Comparison of ENCODE assay signal across 7 cellular contexts in the genomic region with DNA sequence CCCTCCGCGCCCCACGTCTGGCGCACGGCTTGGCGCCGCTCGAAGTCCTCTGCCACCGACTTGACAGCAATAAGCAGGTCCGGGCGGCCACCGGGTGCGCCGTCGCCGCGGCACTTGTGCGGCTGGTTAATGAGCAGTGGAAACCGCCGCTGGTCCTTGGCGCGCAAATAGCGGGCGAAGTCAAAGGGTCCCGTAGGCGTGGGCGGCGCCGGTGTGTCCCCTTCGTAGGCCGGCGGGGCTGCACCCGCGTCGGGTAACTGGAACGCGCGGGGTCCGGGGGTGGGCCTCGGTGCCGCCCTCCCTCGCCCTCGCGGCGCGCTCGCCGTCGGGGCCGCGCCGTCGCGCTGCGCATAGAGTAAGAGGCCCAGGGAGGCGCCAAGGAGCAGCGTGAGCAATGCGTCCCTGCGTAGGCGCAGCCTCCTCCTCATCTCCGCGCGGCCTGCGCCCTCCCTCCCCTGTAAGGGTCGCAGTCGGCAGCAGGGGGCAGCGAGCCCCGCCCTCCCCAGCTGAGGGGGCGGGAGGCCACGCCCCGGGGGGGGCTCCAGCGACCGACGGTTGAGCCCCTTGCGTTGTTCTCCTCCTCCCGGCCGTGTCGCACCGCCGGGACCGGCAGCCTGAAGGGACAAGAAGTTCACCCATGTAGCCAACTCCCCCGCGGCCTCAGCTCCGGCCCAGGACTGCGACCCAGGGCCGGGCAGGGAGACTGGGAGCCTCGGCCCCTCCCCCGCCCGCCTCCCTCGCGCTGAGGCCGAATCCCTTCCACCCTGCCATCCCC. TPM values are rescaled to one million over a fixed set of nuclear protein-coding genes. Genes with fewer than 3 reads are reported as not detected.
DNase-seq lines count a peak whose midpoint lies in the region; ATAC-seq, FAIRE-seq and TF ChIP-seq lines count a peak whose summit lies in the region.

No MANE protein-coding gene starts in this region.

- H3K9me3 ChIP-seq in mesenchymal stem cell (ENCODE audit: control insufficient read depth, low read length) = no peaks in the 10 kb centered on the region
- H3K9me3 ChIP-seq in testis = no peaks in the 10 kb centered on the region

- peak overlapping the region; percentile 94 for H3K9ac ChIP-seq in mesenchymal stem cell (ENCODE audit: low read length)

- H2BK5ac ChIP-seq in mesenchymal stem cell (ENCODE audit: low read depth, low read length, poor library complexity, severe bottlenecking) = no peak overlapping the region

- H3K4me2 ChIP-seq in mesenchymal stem cell (ENCODE audit: low read length, poor library complexity, severe bottlenecking) = peak overlapping the region; percentile 82

- peak; percentile 30 for ATAC-seq in HG02852 (IDR thresholded peaks at IDR 0.05; ENCODE audit: unreplicated experiment)

- H3K18ac ChIP-seq in mesenchymal stem cell (ENCODE audit: low read depth in 1 of 2, low read length in 2 of 2) = peak overlapping the region; percentile 72 to 98

- H3K23ac ChIP-seq in mesenchymal stem cell (ENCODE audit: low read length in 2 of 2) = peak overlapping the region in 1 of 2 experiments; percentile 91

- peaks cover 46 to 50% of the 10 kb centered on the region in 2 experiments for H3K36me3 ChIP-seq in mesenchymal stem cell (ENCODE audit: control insufficient read depth in 1 of 2, insufficient read depth in 2 of 2, low read depth in 1 of 2, low read length in 2 of 2)
- H3K36me3 ChIP-seq in testis (ENCODE audit: low read depth, missing control alignments) = no peaks in the 10 kb centered on the region

- FAIRE-seq in GM18507 (lab: Jason Lieb, UNC) = peak; percentile 9

- peak overlapping the region in 1 of 2 experiments; percentile 69 for H3K14ac ChIP-seq in mesenchymal stem cell (ENCODE audit: low read length in 2 of 2)

- WGBS in mesenchymal stem cell = 6% methylated on average over 88 of the region's 92 CpGs
- 10% methylated on average over 41 to 62 of the region's 92 CpGs for WGBS in testis, 2 donors

- H3K4me3 ChIP-seq in mesenchymal stem cell (ENCODE audit: insufficient read depth in 1 of 2, low read depth in 1 of 2, low read length in 2 of 2) (peak overlapping the region; percentile 60 to 81), testis (peak overlapping the region; percentile 63 to 64)

- H4K91ac ChIP-seq in mesenchymal stem cell (ENCODE audit: low read length) = peak overlapping the region; percentile 95

- no peak for TF ChIP-seq POLR2A in testis (IDR thresholded peaks at IDR 0.05)

- no peak for DNase-seq in GM18507 (ENCODE audit: extremely low spot score, insufficient read length, low read depth)
- DNase-seq in SW 1271 (lab: John Stamatoyannopoulos, UW) = peak; percentile 27 to 44
- DNase-seq in ecto neural progenitor cell (ENCODE audit: low spot score) = peak; percentile 84
- DNase-seq in mesenchymal stem cell = peak; percentile 76
- peak; percentile 72 for DNase-seq in testis
- DNase-seq in LoVo (ENCODE audit: low spot score) = no peak

- H3K27ac ChIP-seq in mesenchymal stem cell (ENCODE audit: low read length, poor library complexity, severe bottlenecking) (no peak overlapping the region), testis (peak overlapping the region; percentile 76 to 94)

- H2BK12ac ChIP-seq in mesenchymal stem cell (ENCODE audit: low read length in 2 of 2) = peak overlapping the region; percentile 25 to 39

- H2AK5ac ChIP-seq in mesenchymal stem cell (ENCODE audit: low read length, severe bottlenecking) = no peak overlapping the region

- peak overlapping the region; percentile 94 for H2BK120ac ChIP-seq in mesenchymal stem cell (ENCODE audit: low read depth, low read length)

- peak overlapping the region; percentile 71 for H2BK15ac ChIP-seq in mesenchymal stem cell (ENCODE audit: low read depth, poor library complexity, severe bottlenecking)

- H3K4me1 ChIP-seq in mesenchymal stem cell (ENCODE audit: control insufficient read depth, insufficient read depth, low read depth, low read length) = peaks cover 33% of the 10 kb centered on the region
- H3K4me1 ChIP-seq in testis = peaks cover 9% of the 10 kb centered on the region

- H3K27me3 ChIP-seq in mesenchymal stem cell (ENCODE audit: control insufficient read depth in 1 of 2, insufficient read depth in 1 of 2, low read length in 2 of 2) (peaks cover 0 to 21% of the 10 kb centered on the region in 2 experiments), testis (no peaks in the 10 kb centered on the region)

- no peak for TF ChIP-seq CTCF in testis (IDR thresholded peaks at IDR 0.05)

- intact Hi-C loops in testis (cut with DNase I; ENCODE audit: low total_unique reads) = no loop called here

- H2AFZ ChIP-seq in mesenchymal stem cell (ENCODE audit: low read depth, low read length) = peak overlapping the region; percentile 16

- H3K4ac ChIP-seq in mesenchymal stem cell (ENCODE audit: low read depth in 1 of 2, low read length in 2 of 2) = peak overlapping the region; percentile 88 to 91

- peaks cover 13% of the 10 kb centered on the region for H3K79me1 ChIP-seq in mesenchymal stem cell (replicated peaks; ENCODE audit: low read length, poor library complexity, severe bottlenecking)

- peak overlapping the region; percentile 99 for H4K8ac ChIP-seq in mesenchymal stem cell (ENCODE audit: low read length)

RNA-seq across cellular contexts. Expression of a gene that starts 0.6 kb away (rescaled TPM):
- 32.5 TPM for polyA plus RNA-seq in mesenchymal stem cell (2013, experiment 1 of 2)
- polyA plus RNA-seq in mesenchymal stem cell (2013, experiment 2 of 2) = 32.0 TPM
- total RNA-seq in testis = 10 to 100 TPM; 18.6 to 24.6 TPM
- 18.0 TPM for polyA plus RNA-seq in testis (ENCODE audit: insufficient read depth, low read depth, low replicate concordance)

RNA-seq across cellular contexts. Expression of a gene that starts 9.5 kb away (rescaled TPM):
- polyA plus RNA-seq in mesenchymal stem cell (2013, experiment 1 of 2) = 11.1 TPM
- 11.5 TPM for polyA plus RNA-seq in mesenchymal stem cell (2013, experiment 2 of 2)
- total RNA-seq in testis = 10 to 100 TPM; 15.9 to 23.9 TPM
- 7.4 TPM for polyA plus RNA-seq in testis (ENCODE audit: insufficient read depth, low read depth, low replicate concordance)

RNA-seq across cellular contexts. Expression of a gene that starts 9.5 kb away (rescaled TPM):
- 6.1 TPM for polyA plus RNA-seq in mesenchymal stem cell (2013, experiment 1 of 2)
- 5.7 TPM for polyA plus RNA-seq in mesenchymal stem cell (2013, experiment 2 of 2)
- 10 to 100 TPM; 20.6 to 26.9 TPM for total RNA-seq in testis
- 3.7 TPM for polyA plus RNA-seq in testis (ENCODE audit: insufficient read depth, low read depth, low replicate concordance)

RNA-seq across cellular contexts. Expression of a gene that starts 14.3 kb away (rescaled TPM):
- polyA plus RNA-seq in mesenchymal stem cell (2013, experiment 1 of 2) = 4.1 TPM
- 3.3 TPM for polyA plus RNA-seq in mesenchymal stem cell (2013, experiment 2 of 2)
- total RNA-seq in testis = 10 to 100 TPM; 63.4 to 78.3 TPM
- 20.2 TPM for polyA plus RNA-seq in testis (ENCODE audit: insufficient read depth, low read depth, low replicate concordance)

RNA-seq across cellular contexts. Expression of a gene that starts 20.1 kb away (rescaled TPM):
- 13.9 TPM for polyA plus RNA-seq in mesenchymal stem cell (2013, experiment 1 of 2)
- 12.8 TPM for polyA plus RNA-seq in mesenchymal stem cell (2013, experiment 2 of 2)
- 10 to 100 TPM; 16.2 to 34.9 TPM for total RNA-seq in testis
- polyA plus RNA-seq in testis (ENCODE audit: insufficient read depth, low read depth, low replicate concordance) = 11.8 TPM

Comparison
In these comparisons a context has a peak if more than half of its experiments do, and no peak if none do; other contexts are left out.
1. DNase-seq: peak in SW 1271 (2 of 2), ecto neural progenitor cell (single experiment), mesenchymal stem cell (single experiment) and testis (single experiment); none in GM18507 (single experiment) and LoVo (single experiment).